In the genomic region with DNA sequence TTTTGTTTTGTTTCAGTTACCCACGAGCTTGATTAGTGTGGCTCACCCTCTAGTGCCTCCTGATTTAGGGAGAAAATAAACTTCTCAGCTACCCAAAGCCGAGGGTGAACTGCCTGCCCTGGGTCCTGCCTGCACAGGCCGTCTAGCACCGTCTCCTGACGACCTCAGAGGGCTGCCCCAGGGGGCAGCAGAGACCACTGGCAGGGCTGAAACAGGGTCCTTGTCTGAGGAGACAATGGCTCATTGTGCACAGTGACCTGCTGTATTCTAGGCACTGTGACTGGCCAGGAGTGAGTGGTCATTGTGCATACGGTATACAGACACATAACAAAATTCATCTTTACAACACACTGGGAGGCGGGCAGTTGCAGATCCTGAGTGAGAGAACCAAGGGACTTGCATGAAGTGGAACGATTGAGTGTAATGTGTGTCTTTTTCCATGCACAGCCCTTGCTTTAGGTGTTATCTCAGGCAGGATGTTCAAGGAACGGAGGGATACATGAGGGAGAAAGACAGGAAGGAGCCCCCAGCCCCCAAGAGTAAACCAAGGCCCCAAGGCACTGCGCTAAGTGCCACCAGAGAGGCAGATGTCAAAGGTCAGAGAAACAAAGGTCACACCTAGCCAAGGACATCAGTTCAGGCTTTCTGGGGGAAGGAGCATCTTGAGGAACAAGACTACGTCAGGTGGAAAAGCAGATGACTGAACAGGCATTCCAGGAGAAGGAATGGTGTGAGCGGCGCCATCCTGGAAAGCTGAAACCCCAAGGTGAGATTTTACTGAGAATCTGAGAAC, we compare ENCODE assay signal across 10 cellular contexts.
DNase-seq lines count a peak whose midpoint lies in the region; ATAC-seq and TF ChIP-seq lines count a peak whose summit lies in the region.
"Had no signal": no experiment of that assay in that cellular context is flagged by ENCODE, and none has a peak within 500 bp of the region (broad histone marks: within the 10 kb centered on the region; RNA-seq: fewer than 3 reads in every experiment).

No MANE protein-coding gene starts in this region.

- H3K36me3 ChIP-seq in SJCRH30 (no peaks in the 10 kb centered on the region), aorta (ENCODE audit: control insufficient read depth in 1 of 2, insufficient read depth in 2 of 2, low read length in 1 of 2) (no peaks in the 10 kb centered on the region)

- H3K4me1 ChIP-seq in SJCRH30 (0 out of 2 replicates have a peak, but pooled peaks cover 5% of the 10 kb centered on the region), aorta (ENCODE audit: control insufficient read depth in 1 of 2, insufficient read depth in 2 of 2, low read length in 2 of 2) (peaks cover 0 to 7% of the 10 kb centered on the region in 2 donors)

- 84% methylated on average over 13 of the region's 13 CpGs for WGBS in aorta, 2 donors

- peak; percentile 21 for TF ChIP-seq CTCF in GM12865 (IDR thresholded peaks at IDR 0.05; ENCODE audit: insufficient read depth, low read depth, low read length, missing control alignments)
- TF ChIP-seq CTCF in retinal pigment epithelial cell (conservative IDR thresholded peaks at IDR 0.05; ENCODE audit: low read depth, low read length): peak; percentile 55

- H3K27me3 ChIP-seq in SJCRH30: no peaks in the 10 kb centered on the region
- H3K27me3 ChIP-seq in aorta (ENCODE audit: control insufficient read depth in 1 of 2, insufficient read depth in 2 of 2, low read length in 1 of 2): peaks cover 0 to 1% of the 10 kb centered on the region in 2 donors

- intact Hi-C loops in left ventricle myocardium superior (cut with micrococcal nuclease) (no loop called here), aorta (cut with DNase I) (loop anchor here in 1 of 2 donors (10.0 kb wide), 1 partner anchor 547 kb away; a partner anchor contains a TSS)

- H3K9me3 ChIP-seq in SJCRH30 (replicated peaks) (no peaks in the 10 kb centered on the region), aorta (ENCODE audit: control insufficient read depth, low read length) (no peaks in the 10 kb centered on the region)

- H3K27ac ChIP-seq in SJCRH30 (no peak overlapping the region), aorta (ENCODE audit: low read depth in 1 of 2, low read length in 2 of 2) (no peak overlapping the region)

- no peak overlapping the region for H3K4me3 ChIP-seq in GM12865 (ENCODE audit: low read depth, low read length)
- H3K4me3 ChIP-seq in SJCRH30: no peak overlapping the region
- H3K4me3 ChIP-seq in retinal pigment epithelial cell (ENCODE audit: low read length): no peak overlapping the region
- H3K4me3 ChIP-seq in aorta (ENCODE audit: low read length in 2 of 2): no peak overlapping the region

- DNase-seq in GM12865 (ENCODE audit: low read depth) (peak; percentile 11), SJCRH30 (peak; percentile 52 to 72), left ventricle myocardium superior (peak; percentile 33), retinal pigment epithelial cell (ENCODE audit: low read depth) (no peak), aorta (no peak), DMS 273 (lab: John Stamatoyannopoulos, UW; ENCODE audit: unreplicated experiment) (no peak)
- no peak for DNase-seq in stimulated activated naive CD4-positive, alpha-beta T cell (lab: John Stamatoyannopoulos, UW)
- DNase-seq: activated effector memory CD4-positive, alpha-beta T cell treated with Interleukin-2 at 50 U/mL for 16 hours; KG1 had no signal

- ATAC-seq in left ventricle myocardium superior (peak; percentile 42), aorta (ENCODE audit: low FRiP score) (no peak), HG03520 (IDR thresholded peaks at IDR 0.05; ENCODE audit: unreplicated experiment) (no peak)

Comparison
In these comparisons a context has a peak if more than half of its experiments do, and no peak if none do; other contexts are left out.
1. DNase-seq: peak in GM12865 (single experiment), SJCRH30 (2 of 2) and left ventricle myocardium superior (single experiment); none in retinal pigment epithelial cell (single experiment), stimulated activated naive CD4-positive, alpha-beta T cell (0 of 6), aorta (0 of 2) and DMS 273 (single experiment).